In the genomic region with DNA sequence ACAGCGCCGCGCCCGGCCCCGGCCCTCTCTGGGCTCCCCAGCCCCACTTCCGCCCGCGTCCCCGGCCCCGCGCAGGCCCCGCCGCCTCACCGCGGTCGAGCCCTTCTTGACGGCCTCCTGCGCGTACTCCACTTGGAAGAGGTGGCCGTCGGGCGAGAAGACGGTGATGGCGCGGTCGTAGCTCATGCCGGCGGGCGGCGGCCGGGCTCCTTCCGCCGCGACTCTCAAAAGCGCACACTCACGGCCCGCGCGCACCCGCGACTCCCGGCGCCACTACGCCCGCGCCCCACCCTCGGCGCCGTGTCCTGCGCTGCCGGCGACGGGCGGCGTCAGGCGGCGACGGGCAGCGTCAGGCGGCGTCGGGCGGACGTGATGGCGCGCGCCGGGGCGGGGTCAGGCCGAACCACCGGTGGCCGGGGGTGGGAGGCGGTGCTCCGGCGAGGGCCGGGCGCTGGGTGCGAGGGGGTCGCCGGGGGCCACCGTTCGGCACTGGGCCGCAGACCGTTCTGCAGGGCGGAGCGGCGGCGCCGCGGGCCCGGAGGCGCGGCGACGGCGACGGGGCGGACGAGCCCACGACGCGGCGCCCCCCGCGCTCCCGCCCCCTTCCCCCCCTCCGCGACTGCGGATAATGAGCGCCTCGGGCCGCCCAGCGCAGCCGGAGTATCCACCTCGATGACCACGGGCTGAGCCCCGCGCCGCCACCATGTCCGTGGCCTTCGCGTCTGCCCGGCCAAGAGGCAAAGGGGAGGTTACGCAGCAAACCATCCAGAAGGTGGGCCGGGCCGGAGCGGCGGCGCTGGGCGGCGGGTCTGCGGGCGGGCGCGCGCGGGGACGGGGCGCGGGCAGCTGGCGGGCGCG, we compare ENCODE assay signal across 8 cellular contexts. TPM values are rescaled to one million over a fixed set of nuclear protein-coding genes. Genes with fewer than 3 reads are reported as not detected.
DNase-seq lines count a peak whose midpoint lies in the region; ATAC-seq, FAIRE-seq and TF ChIP-seq lines count a peak whose summit lies in the region.

A gene (minus strand): TSS at position 277 of the 858 bp plus-strand sequence. CDS start 91 bp downstream, at position 186.
A gene with protein sequence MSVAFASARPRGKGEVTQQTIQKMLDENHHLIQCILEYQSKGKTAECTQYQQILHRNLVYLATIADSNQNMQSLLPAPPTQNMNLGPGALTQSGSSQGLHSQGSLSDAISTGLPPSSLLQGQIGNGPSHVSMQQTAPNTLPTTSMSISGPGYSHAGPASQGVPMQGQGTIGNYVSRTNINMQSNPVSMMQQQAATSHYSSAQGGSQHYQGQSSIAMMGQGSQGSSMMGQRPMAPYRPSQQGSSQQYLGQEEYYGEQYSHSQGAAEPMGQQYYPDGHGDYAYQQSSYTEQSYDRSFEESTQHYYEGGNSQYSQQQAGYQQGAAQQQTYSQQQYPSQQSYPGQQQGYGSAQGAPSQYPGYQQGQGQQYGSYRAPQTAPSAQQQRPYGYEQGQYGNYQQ (plus strand): TSS at position 652 of the 858 bp plus-strand sequence. CDS start 52 bp downstream, at position 704.

- TF ChIP-seq CTCF in D721Med (IDR thresholded peaks at IDR 0.05; ENCODE audit: insufficient read depth, missing control alignments) (no peak), Panc1 (IDR thresholded peaks at IDR 0.05) (no peak), fibroblast of mammary gland (conservative IDR thresholded peaks at IDR 0.05; ENCODE audit: control insufficient read depth, insufficient read depth, low read depth, low read length) (no peak), natural killer cell (IDR thresholded peaks at IDR 0.05) (no peak)

- H3K36me3 Mint-ChIP-seq in natural killer cell = no peaks in the 10 kb centered on the region

- no peaks in the 10 kb centered on the region for H3K9me3 Mint-ChIP-seq in natural killer cell

- in situ Hi-C loops in Panc1 (cut with HindIII; ENCODE audit: low pct_unique_long_range_greater_than_20kb, low sequenced_read_pairs) = no loop called here

- peak; percentile 82 for DNase-seq in D721Med (ENCODE audit: insufficient read length, low spot score)
- DNase-seq in HUDEP-2 (lab: John Stamatoyannopoulos, UW; ENCODE audit: unreplicated experiment in 76 of 76) = peak in 71 of 76 experiments; percentile 16 to 85 (median 67)
- no peak for DNase-seq in Panc1 (ENCODE audit: low read depth, low spot score)
- DNase-seq in activated T-helper 1 cell treated with Interleukin-2 at 50 U/mL for 16 hours (ENCODE audit: low read depth) = peak; percentile 83
- peak; percentile 76 for DNase-seq in fibroblast of mammary gland (ENCODE audit: low read depth)
- peak; percentile 86 for DNase-seq in natural killer cell
- DNase-seq in stimulated activated naive CD4-positive, alpha-beta T cell (lab: John Stamatoyannopoulos, UW) = peak; percentile 71 to 89 (median 80)

- peaks cover 44 to 54% of the 10 kb centered on the region in 2 donors for H3K4me1 Mint-ChIP-seq in natural killer cell

- no TSS peak for BruUV-seq in Panc1 (replicated peaks; lab: Mats Ljungman, UMichigan)

- ATAC-seq in GM21367 (IDR thresholded peaks at IDR 0.05; ENCODE audit: unreplicated experiment) (peak; percentile 53), Panc1 (peak; percentile 93), natural killer cell (peak; percentile 87 to 95 (median 88))

- no peaks in the 10 kb centered on the region for H3K27me3 Mint-ChIP-seq in natural killer cell (ENCODE audit: low read depth in 2 of 2)

- intact Hi-C loops in Panc1 (cut with micrococcal nuclease; ENCODE audit: unreplicated experiment) = no loop called here
- intact Hi-C loops in natural killer cell (cut with micrococcal nuclease) = loop anchor here (1.0 to 5.0 kb wide), 3 partner anchors 21 to 76 kb away; a partner anchor contains a TSS

- FAIRE-seq in D721Med (lab: Jason Lieb, UNC) = no peak

- H3K9me3 ChIP-seq in Panc1 (ENCODE audit: control insufficient read depth, insufficient read depth, low read depth, low read length) = no peaks in the 10 kb centered on the region

- H3K4me3 ChIP-seq in Panc1 (ENCODE audit: low read depth in 2 of 2, low read length in 2 of 2) = peak within 1 kb of the TSS; percentile 64 to 84
- peak within 1 kb of the TSS; percentile 70 for H3K4me3 ChIP-seq in fibroblast of mammary gland (ENCODE audit: control insufficient read depth, low read depth, low read length)

- POLR2A ChIA-PET in Panc1 (lab: Charles Lee) = no interaction called here

- peak within 1 kb of the TSS; percentile 88 for H3K27ac ChIP-seq in Panc1 (ENCODE audit: low read length)

- H3K4me1 ChIP-seq in Panc1 (ENCODE audit: control insufficient read depth, insufficient read depth, low read length) = peaks cover 22% of the 10 kb centered on the region

- H3K27ac Mint-ChIP-seq in natural killer cell = peak within 1 kb of the TSS; percentile 79 to 90

- peaks cover 18% of the 10 kb centered on the region for H3K36me3 ChIP-seq in Panc1 (ENCODE audit: control insufficient read depth, insufficient read depth, low read length)

- no peaks in the 10 kb centered on the region for H3K27me3 ChIP-seq in Panc1 (ENCODE audit: control insufficient read depth, insufficient read depth, low read length)

- H3K4me3 Mint-ChIP-seq in natural killer cell = peak within 1 kb of the TSS; percentile 91

- CTCF ChIA-PET in Panc1 (lab: Charles Lee) = no interaction called here

RNA-seq across cellular contexts. Expression of the first gene that starts in this region (rescaled TPM):
- total RNA-seq in Panc1 (2021; ENCODE audit: unreplicated experiment) = 402 TPM
- polyA plus RNA-seq in Panc1 (2012; ENCODE audit: insufficient read length) = 469 TPM
- 100 to 1,000 TPM; 154 to 177 (median 168) TPM for total RNA-seq in natural killer cell

RNA-seq across cellular contexts. Expression of the second gene that starts in this region (rescaled TPM):
- 21.6 TPM for total RNA-seq in Panc1 (2021; ENCODE audit: unreplicated experiment)
- 23.7 TPM for polyA plus RNA-seq in Panc1 (2012; ENCODE audit: insufficient read length)
- total RNA-seq in natural killer cell = 10 to 100 TPM; 19.1 to 26.0 (median 23.7) TPM
